8 cellular contexts compared by ENCODE assay signal in genomic region chr14:100261621-100262020, GRCh38. TPM values are rescaled to one million over a fixed set of nuclear protein-coding genes. Genes with fewer than 3 reads are reported as not detected.
A peak's percentile ranks its signal among the peaks of the same experiment; 100 is the strongest.
DNase-seq lines count a peak whose midpoint lies in the region; ATAC-seq and TF ChIP-seq lines count a peak whose summit lies in the region.
"Had no signal": no experiment of that assay in that cellular context is flagged by ENCODE, and none has a peak within 500 bp of the region (broad histone marks: within the 10 kb centered on the region; RNA-seq: fewer than 3 reads in every experiment).

No MANE protein-coding gene starts in this region.

- H3K4me2 ChIP-seq in BLaER1 treated with 17β-estradiol and CSF1 and Interleukin-3, amounts not matched to agents 10 nM and 100 nM = peak overlapping the region; percentile 20 to 65 (median 49)

- ATAC-seq in GM18511 (IDR thresholded peaks at IDR 0.05; ENCODE audit: unreplicated experiment) = peak; percentile 53
- peak; percentile 84 for ATAC-seq in activated CD8-positive, alpha-beta T cell treated with anti-CD3 and anti-CD28 coated beads for 36 hours
- peak; percentile 45 to 57 for ATAC-seq in naive thymus-derived CD8-positive, alpha-beta T cell
- ATAC-seq in body of pancreas = no peak
- ATAC-seq: PC-3 had no signal

- H3K4me1 ChIP-seq in BLaER1 treated with 17β-estradiol and CSF1 and Interleukin-3, amounts not matched to agents 10 nM and 100 nM = peaks cover 44 to 73% (median 51%) of the 10 kb centered on the region in 10 experiments
- H3K4me1 ChIP-seq in body of pancreas = peaks cover 24% of the 10 kb centered on the region

- no peaks in the 10 kb centered on the region for H3K27me3 ChIP-seq in BLaER1 treated with 17β-estradiol and CSF1 and Interleukin-3, amounts not matched to agents 10 nM and 100 nM
- H3K27me3 ChIP-seq in body of pancreas = no peaks in the 10 kb centered on the region

- H3K27me3 Mint-ChIP-seq in activated CD8-positive, alpha-beta T cell treated with anti-CD3 and anti-CD28 coated beads for 36 hours = no peaks in the 10 kb centered on the region
- no peaks in the 10 kb centered on the region for H3K27me3 Mint-ChIP-seq in naive thymus-derived CD8-positive, alpha-beta T cell

- peak overlapping the region; percentile 80 for H3K27ac Mint-ChIP-seq in activated CD8-positive, alpha-beta T cell treated with anti-CD3 and anti-CD28 coated beads for 36 hours
- peak overlapping the region; percentile 63 to 93 (median 86) for H3K27ac Mint-ChIP-seq in naive thymus-derived CD8-positive, alpha-beta T cell

- CTCF ChIA-PET in activated CD8-positive, alpha-beta T cell treated with anti-CD3 and anti-CD28 coated beads for 36 hours (lab: Charles Lee) = interaction anchor here (0.9 to 2.3 kb wide), 5 partner anchors 16 to 46 kb away, joined by 3 to 8 read pairs (median 5); no protein-coding TSS in a partner anchor

- no peak for TF ChIP-seq POLR2A in body of pancreas (IDR thresholded peaks at IDR 0.05)

- H4K20me1 ChIP-seq in BLaER1 treated with 17β-estradiol and CSF1 and Interleukin-3, amounts not matched to agents 10 nM and 100 nM = peaks cover 100% of the 10 kb centered on the region in 11 experiments

- H3K36me3 Mint-ChIP-seq in activated CD8-positive, alpha-beta T cell treated with anti-CD3 and anti-CD28 coated beads for 36 hours (ENCODE audit: low read depth) = peaks cover 48% of the 10 kb centered on the region
- peaks cover 0 to 50% (median 13%) of the 10 kb centered on the region in 3 donors for H3K36me3 Mint-ChIP-seq in naive thymus-derived CD8-positive, alpha-beta T cell

- intact Hi-C loops in activated CD8-positive, alpha-beta T cell treated with anti-CD3 and anti-CD28 coated beads for 36 hours (cut with micrococcal nuclease) = no loop called here
- intact Hi-C loops in body of pancreas (cut with DNase I) = no loop called here

- no peaks in the 10 kb centered on the region for H3K9me3 ChIP-seq in BLaER1 treated with 17β-estradiol and CSF1 and Interleukin-3, amounts not matched to agents 10 nM and 100 nM (replicated peaks in 1 of 11)
- no peaks in the 10 kb centered on the region for H3K9me3 ChIP-seq in body of pancreas

- H3K27ac ChIP-seq in BLaER1 treated with 17β-estradiol and CSF1 and Interleukin-3, amounts not matched to agents 10 nM and 100 nM = peak overlapping the region in 1 of 11 experiments; percentile 8; a peak in 1 of 22 replicates
- no peak overlapping the region for H3K27ac ChIP-seq in body of pancreas

- 92 to 93% methylated on average over 3 of the region's 3 CpGs for WGBS in body of pancreas, 2 donors

- peak overlapping the region in 2 of 11 experiments; percentile 2 to 25; a peak in 1 of 22 replicates for H3K9ac ChIP-seq in BLaER1 treated with 17β-estradiol and CSF1 and Interleukin-3, amounts not matched to agents 10 nM and 100 nM

- H3K4me3 ChIP-seq in BLaER1 treated with 17β-estradiol and CSF1 and Interleukin-3, amounts not matched to agents 10 nM and 100 nM = no peak overlapping the region
- H3K4me3 ChIP-seq in body of pancreas = no peak overlapping the region

- H3K36me3 ChIP-seq in BLaER1 treated with 17β-estradiol and CSF1 and Interleukin-3, amounts not matched to agents 10 nM and 100 nM = peaks cover 43 to 63% (median 56%) of the 10 kb centered on the region in 11 experiments
- H3K36me3 ChIP-seq in body of pancreas (replicated peaks in 1 of 2; ENCODE audit: insufficient read depth in 1 of 2, low read depth in 2 of 2) = peaks cover 0 to 3% of the 10 kb centered on the region in 2 donors

- POLR2A ChIA-PET in activated CD8-positive, alpha-beta T cell treated with anti-CD3 and anti-CD28 coated beads for 36 hours (lab: Charles Lee) = interaction anchor here (0.7 to 1.5 kb wide), 3 partner anchors 23 to 68 kb away, joined by 3 read pairs; no protein-coding TSS in a partner anchor
- POLR2A ChIA-PET in naive thymus-derived CD8-positive, alpha-beta T cell (lab: Charles Lee) = interaction anchor here (1.1 kb wide), 1 partner anchor 40 kb away, joined by 6 read pairs; no protein-coding TSS in a partner anchor

- TF ChIP-seq CTCF in activated CD8-positive, alpha-beta T cell treated with anti-CD3 and anti-CD28 coated beads for 36 hours (IDR thresholded peaks at IDR 0.05) = no peak
- no peak for TF ChIP-seq CTCF in body of pancreas (IDR thresholded peaks at IDR 0.05)

- no peaks in the 10 kb centered on the region for H3K9me3 Mint-ChIP-seq in activated CD8-positive, alpha-beta T cell treated with anti-CD3 and anti-CD28 coated beads for 36 hours
- H3K9me3 Mint-ChIP-seq in naive thymus-derived CD8-positive, alpha-beta T cell = no peaks in the 10 kb centered on the region

- peaks cover 83% of the 10 kb centered on the region for H3K4me1 Mint-ChIP-seq in activated CD8-positive, alpha-beta T cell treated with anti-CD3 and anti-CD28 coated beads for 36 hours (ENCODE audit: low read depth)
- peaks cover 45 to 92% (median 86%) of the 10 kb centered on the region in 4 donors for H3K4me1 Mint-ChIP-seq in naive thymus-derived CD8-positive, alpha-beta T cell

- no peak overlapping the region for H3K4me3 Mint-ChIP-seq in activated CD8-positive, alpha-beta T cell treated with anti-CD3 and anti-CD28 coated beads for 36 hours
- peak overlapping the region in 9 of 10 donors; percentile 20 to 72 (median 52) for H3K4me3 Mint-ChIP-seq in naive thymus-derived CD8-positive, alpha-beta T cell

- peak; percentile 60 for DNase-seq in activated CD8-positive, alpha-beta T cell treated with anti-CD3 and anti-CD28 coated beads for 36 hours
- DNase-seq in naive thymus-derived CD8-positive, alpha-beta T cell = no peak
- DNase-seq in body of pancreas (no peak), GM03348 (ENCODE audit: low spot score) (no peak), dedifferentiated amniotic fluid mesenchymal stem cell (ENCODE audit: extremely low spot score) (no peak)
- DNase-seq: PC-3 had no signal

RNA-seq across cellular contexts. Expression of gene YY1, which starts 22.7 kb away (rescaled TPM):
- total RNA-seq in activated CD8-positive, alpha-beta T cell treated with anti-CD3 and anti-CD28 coated beads for 36 hours = 100 to 1,000 TPM; 105 TPM
- total RNA-seq in naive thymus-derived CD8-positive, alpha-beta T cell = 100 to 1,000 TPM in 1 of 2 experiments, 10 to 100 TPM in 1; 93.2 to 102 TPM
- polyA plus RNA-seq in naive thymus-derived CD8-positive, alpha-beta T cell = 10 to 100 TPM; 15.0 to 16.5 (median 16.2) TPM
- 10 to 100 TPM; 27.0 to 30.3 TPM for total RNA-seq in body of pancreas

RNA-seq across cellular contexts. Expression of gene SLC25A29, which starts 44.6 kb away (rescaled TPM):
- 10 to 100 TPM; 23.6 to 24.7 TPM for total RNA-seq in activated CD8-positive, alpha-beta T cell treated with anti-CD3 and anti-CD28 coated beads for 36 hours
- 10 to 100 TPM; 16.1 to 18.5 TPM for total RNA-seq in naive thymus-derived CD8-positive, alpha-beta T cell
- 1 to 10 TPM; 2.7 to 8.8 (median 4.1) TPM for polyA plus RNA-seq in naive thymus-derived CD8-positive, alpha-beta T cell
- 10 to 100 TPM; 25.2 to 63.9 TPM for total RNA-seq in body of pancreas
